8 cellular contexts compared by ENCODE assay signal in genomic region chr15:81000626-81001179, GRCh38. TPM values are rescaled to one million over a fixed set of nuclear protein-coding genes. Genes with fewer than 3 reads are reported as not detected.
DNase-seq lines count a peak whose midpoint lies in the region; ATAC-seq, FAIRE-seq and TF ChIP-seq lines count a peak whose summit lies in the region.

TSS of gene TLNRD1 (plus strand) at chr15:81000923. CDS start at chr15:81002272, 1,349 bp downstream.

- H3K9me3 ChIP-seq in esophagus muscularis mucosa = no peaks in the 10 kb centered on the region

- H3K4me2 ChIP-seq in KMS-11 = peak within 1 kb of the TSS; percentile 69

- H3K27me3 ChIP-seq in KMS-11 (ENCODE audit: insufficient read depth, low read depth) (no peaks in the 10 kb centered on the region), esophagus muscularis mucosa (no peaks in the 10 kb centered on the region)

- FAIRE-seq in RCC 7860 (lab: Jason Lieb, UNC) = no peak

- TF ChIP-seq CTCF in KMS-11 (conservative IDR thresholded peaks at IDR 0.05; ENCODE audit: low read depth, low read length) (no peak), esophagus muscularis mucosa (IDR thresholded peaks at IDR 0.05) (no peak)

- TF ChIP-seq POLR2A in esophagus muscularis mucosa (IDR thresholded peaks at IDR 0.05; ENCODE audit: low read depth) = peak; percentile 86

- peak within 1 kb of the TSS; percentile 92 for H3K27ac ChIP-seq in KMS-11
- peak within 1 kb of the TSS; percentile 93 to 99 (median 97) for H3K27ac ChIP-seq in esophagus muscularis mucosa (replicated peaks in 1 of 4)

- H2AFZ ChIP-seq in KMS-11 (ENCODE audit: low read depth) = peak within 1 kb of the TSS; percentile 64

- H3K79me2 ChIP-seq in KMS-11 (ENCODE audit: insufficient read depth, low read depth) = peaks cover 26% of the 10 kb centered on the region

- H3K4me3 ChIP-seq in KMS-11 (IDR thresholded peaks at IDR 0.05; ENCODE audit: insufficient read depth, low read depth, low read length) (no peak within 1 kb of the TSS), esophagus muscularis mucosa (peak within 1 kb of the TSS; percentile 87 to 97 (median 94))

- peak within 1 kb of the TSS; percentile 94 for H3K9ac ChIP-seq in KMS-11

- H3K36me3 ChIP-seq in KMS-11 (ENCODE audit: insufficient read depth) (no peaks in the 10 kb centered on the region), esophagus muscularis mucosa (peaks cover 5 to 14% (median 10%) of the 10 kb centered on the region in 4 donors)

- peak; percentile 59 for ATAC-seq in GM21723 (IDR thresholded peaks at IDR 0.05; ENCODE audit: unreplicated experiment)

- WGBS in esophagus muscularis mucosa = under 1% methylated on average over 40 of the region's 67 CpGs

- DNase-seq in DMS53 (lab: John Stamatoyannopoulos, UW) = peak; percentile 92
- DNase-seq in RCC 7860 (ENCODE audit: low spot score) = peak; percentile 81
- DNase-seq in activated T-cell treated with anti-CD3 and anti-CD28 coated beads, Interleukin-2, amount 50 U/mL, for 48 hours = peak; percentile 87 to 90
- DNase-seq in esophagus muscularis mucosa (ENCODE audit: extremely low spot score) = peak; percentile 97
- peak; percentile 82 for DNase-seq in myocyte (ENCODE audit: low read depth)
- peak; percentile 69 to 81 for DNase-seq in stimulated activated CD8-positive, alpha-beta memory T cell treated with anti-CD3 and anti-CD28 coated beads, Interleukin-7, amount 100 ng/mL, for 4 hours (ENCODE audit: low read depth in 2 of 2)

- no peak for TF ChIP-seq EP300 in esophagus muscularis mucosa (IDR thresholded peaks at IDR 0.05)

- H4K20me1 ChIP-seq in KMS-11 (ENCODE audit: insufficient read depth) = no peaks in the 10 kb centered on the region

- intact Hi-C loops in esophagus muscularis mucosa (cut with DNase I) = no loop called here

- H3K4me1 ChIP-seq in KMS-11 (ENCODE audit: low read depth, poor library complexity, severe bottlenecking) (peaks cover 16% of the 10 kb centered on the region), esophagus muscularis mucosa (peaks cover 6 to 53% (median 49%) of the 10 kb centered on the region in 4 donors)

RNA-seq across cellular contexts. Expression of gene TLNRD1, which starts in this region (rescaled TPM):
- total RNA-seq in esophagus muscularis mucosa (10 to 100 TPM; 15.8 to 45.7 (median 33.1) TPM), myocyte (20.9 and 24.7 TPM in 2 replicates)
- 8.7 TPM for polyA plus RNA-seq in myocyte (2012)
